In the genomic region with DNA sequence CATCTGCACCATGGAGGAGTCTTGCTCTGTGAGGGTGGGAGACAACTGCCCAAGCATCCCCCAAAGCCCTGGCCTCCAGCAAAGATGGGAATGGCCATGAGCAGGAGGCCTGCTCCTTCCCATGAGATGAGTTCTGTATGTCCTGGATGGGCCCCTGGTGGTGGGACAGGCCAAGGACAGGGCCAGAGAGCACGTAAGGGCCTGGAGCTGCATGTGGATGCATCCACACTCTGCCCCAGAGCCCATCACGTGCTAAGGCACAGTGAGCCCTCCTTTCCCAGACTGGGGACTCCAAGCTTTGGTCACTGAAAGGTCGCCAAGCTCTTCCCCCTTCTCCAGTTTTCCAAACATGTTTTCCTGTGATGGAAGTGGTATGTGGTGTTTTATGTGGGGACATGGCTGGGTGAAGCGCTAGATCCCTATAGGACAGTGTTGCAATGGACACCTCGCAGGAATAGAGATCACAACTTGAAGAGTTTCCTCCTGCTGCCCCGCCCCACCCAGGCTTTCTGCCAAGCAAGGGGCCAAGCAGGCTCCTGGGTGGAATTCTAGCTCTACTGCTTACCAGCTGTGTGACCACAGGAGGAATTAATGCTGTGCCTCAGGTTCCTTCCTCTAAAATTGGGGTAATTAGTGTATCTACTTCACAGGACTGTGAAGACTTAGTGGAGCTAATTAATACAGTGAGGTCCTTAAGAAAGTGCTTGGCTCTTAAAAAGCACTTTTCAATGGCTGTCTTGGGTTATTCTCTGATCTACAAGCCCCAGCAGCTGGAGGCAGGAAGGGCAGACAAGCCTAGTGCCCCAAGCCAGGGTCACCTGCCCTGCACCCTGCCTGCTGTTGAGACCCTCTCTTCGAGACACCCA, we compare ENCODE assay signal across 8 cellular contexts.
A peak's percentile ranks its signal among the peaks of the same experiment; 100 is the strongest.
DNase-seq lines count a peak whose midpoint lies in the region; ATAC-seq, FAIRE-seq and TF ChIP-seq lines count a peak whose summit lies in the region.

No MANE protein-coding gene starts in this region.

- H3K4me3 Mint-ChIP-seq in H9 = no peak overlapping the region

- H3K9me3 Mint-ChIP-seq in H9 = no peaks in the 10 kb centered on the region

- H3K36me3 ChIP-seq in SK-N-MC (ENCODE audit: insufficient read depth, low read length) (no peaks in the 10 kb centered on the region), small intestine (ENCODE audit: control insufficient read depth in 2 of 2, insufficient read depth in 2 of 2, low read length in 2 of 2) (no peaks in the 10 kb centered on the region)

- no peak overlapping the region for H4K5ac ChIP-seq in H9 (ENCODE audit: insufficient read length, low read depth, low read length)

- no peak overlapping the region for H2BK120ac ChIP-seq in H9 (ENCODE audit: low read depth, low read length, poor library complexity, severe bottlenecking)

- H4K91ac ChIP-seq in H9 (ENCODE audit: insufficient read length, low read depth, low read length) = no peak overlapping the region

- DNase-seq in H9 (peak; percentile 45), SK-N-MC (ENCODE audit: low read depth, low spot score) (peak; percentile 24), fibroblast of villous mesenchyme (ENCODE audit: low read depth) (peak; percentile 85), small intestine (peak; percentile 36), GM19239 (ENCODE audit: insufficient read length, low spot score) (no peak), GM10266 (ENCODE audit: extremely low spot score) (no peak)

- H3K27ac Mint-ChIP-seq in H9 = no peak overlapping the region

- no peaks in the 10 kb centered on the region for H3K36me3 Mint-ChIP-seq in H9 (ENCODE audit: insufficient read depth in 1 of 3, low read depth in 3 of 3)

- H4K20me1 ChIP-seq in H9 (ENCODE audit: control insufficient read depth, insufficient read depth, insufficient read length) = peaks cover 5% of the 10 kb centered on the region

- H3T11ph ChIP-seq in H9 (ENCODE audit: low read length) = no peak overlapping the region

- peaks cover 11 to 19% of the 10 kb centered on the region in 2 experiments for H3K4me1 Mint-ChIP-seq in H9

- H3K23ac ChIP-seq in H9 (ENCODE audit: insufficient read length, low read depth, low read length) = no peak overlapping the region

- H3K4ac ChIP-seq in H9 (ENCODE audit: low read depth, low read length) = no peak overlapping the region

- no peak overlapping the region for H2BK5ac ChIP-seq in H9 (ENCODE audit: insufficient read length, low read length)

- no peaks in the 10 kb centered on the region; the same call in 1 of the 2 replicates for H3K79me2 ChIP-seq in H9 (ENCODE audit: insufficient read depth, low read length)

- no peak overlapping the region; the same call in 1 of the 2 replicates for H3K14ac ChIP-seq in H9 (ENCODE audit: insufficient read depth, low read length)

- H3K9ac ChIP-seq in H9 (ENCODE audit: extremely low read depth, insufficient read length, low read length) (no peak overlapping the region), SK-N-MC (ENCODE audit: insufficient read length) (no peak overlapping the region)

- ATAC-seq in GM18868 (IDR thresholded peaks at IDR 0.05; ENCODE audit: unreplicated experiment) (no peak), GM19395 (IDR thresholded peaks at IDR 0.05; ENCODE audit: unreplicated experiment) (no peak)

- no peak overlapping the region for H2BK15ac ChIP-seq in H9 (ENCODE audit: low read depth, low read length)

- H3K27me3 ChIP-seq in H9 (ENCODE audit: insufficient read depth, low read length) = no peaks in the 10 kb centered on the region
- no peaks in the 10 kb centered on the region for H3K27me3 ChIP-seq in small intestine (ENCODE audit: control insufficient read depth in 2 of 2, insufficient read depth in 2 of 2, low read length in 2 of 2)

- H3K18ac ChIP-seq in H9 (ENCODE audit: insufficient read length, low read depth, low read length) = no peak overlapping the region

- H3K9me3 ChIP-seq in H9 (ENCODE audit: control insufficient read depth, low read depth, low read length) (no peaks in the 10 kb centered on the region), SK-N-MC (ENCODE audit: low read depth, low read length) (no peaks in the 10 kb centered on the region), small intestine (ENCODE audit: control insufficient read depth, low read depth) (no peaks in the 10 kb centered on the region)

- no peaks in the 10 kb centered on the region for H3K23me2 ChIP-seq in H9 (ENCODE audit: insufficient read length, low read depth, low read length, poor library complexity, severe bottlenecking)

- H3K4me3 ChIP-seq in SK-N-MC (no peak overlapping the region), fibroblast of villous mesenchyme (ENCODE audit: low read depth, low read length) (no peak overlapping the region), small intestine (ENCODE audit: low read depth in 1 of 2, low read length in 2 of 2) (no peak overlapping the region)

- no peak overlapping the region for H4K8ac ChIP-seq in H9 (replicated peaks; ENCODE audit: insufficient read length, low read depth, low read length)

- no peak overlapping the region for H2AFZ ChIP-seq in H9 (ENCODE audit: low read length)

- no peaks in the 10 kb centered on the region; the same call in 1 of the 2 replicates for H3K27me3 Mint-ChIP-seq in H9 (ENCODE audit: low read depth)

- no peak overlapping the region for H2BK12ac ChIP-seq in H9 (ENCODE audit: insufficient read length, low read depth, low read length)

- FAIRE-seq in small intestine (lab: Jason Lieb, UNC) (no peak), GM19239 (lab: Jason Lieb, UNC) (no peak)

- H2AK5ac ChIP-seq in H9 (ENCODE audit: insufficient read length, low read length) = no peak overlapping the region

- TF ChIP-seq CTCF in H9 (conservative IDR thresholded peaks at IDR 0.05) (peak; percentile 49), fibroblast of villous mesenchyme (IDR thresholded peaks at IDR 0.05; ENCODE audit: insufficient read depth, low read depth, low read length) (peak; percentile 14), GM10266 (IDR thresholded peaks at IDR 0.05; ENCODE audit: control insufficient read depth, insufficient read depth, low read depth, missing control alignments) (no peak)

- no peak overlapping the region for H3K56ac ChIP-seq in H9 (ENCODE audit: insufficient read length, low read depth, low read length)

- H3K4me2 ChIP-seq in H9 (ENCODE audit: insufficient read depth, insufficient read length, low read length) = no peak overlapping the region

- no peaks in the 10 kb centered on the region; the same call in 1 of the 2 replicates for H3K4me1 ChIP-seq in H9 (ENCODE audit: insufficient read depth, low read length)
- no peaks in the 10 kb centered on the region for H3K4me1 ChIP-seq in small intestine (ENCODE audit: control insufficient read depth in 2 of 2, insufficient read depth in 1 of 2, low read depth in 1 of 2, low read length in 1 of 2)

- no CpG with 5 or more reads among the region's 7 CpGs for WGBS in H9 (ENCODE audit: extremely low coverage, insufficient read length, low lambda C conversion rate)
- 47 to 59% (median 47%) methylated on average over 7 of the region's 7 CpGs for WGBS in small intestine, 3 donors

- H3K79me1 ChIP-seq in H9 (ENCODE audit: insufficient read depth, low read depth, low read length, poor library complexity, severe bottlenecking) = no peaks in the 10 kb centered on the region

- no peak overlapping the region for H2BK20ac ChIP-seq in H9 (ENCODE audit: low read depth, low read length, poor library complexity, severe bottlenecking)

- H3K27ac ChIP-seq in H9 (ENCODE audit: insufficient read length, low read depth, low read length) = no peak overlapping the region
- no peak overlapping the region for H3K27ac ChIP-seq in SK-N-MC
- no peak overlapping the region for H3K27ac ChIP-seq in small intestine (ENCODE audit: low read depth in 1 of 2, low read length in 1 of 2)

Comparison
In these comparisons a context has a peak if more than half of its experiments do, and no peak if none do; other contexts are left out.
1. DNase-seq: peak in H9 (single experiment), SK-N-MC (single experiment), fibroblast of villous mesenchyme (single experiment) and small intestine (single experiment); none in GM19239 (single experiment) and GM10266 (single experiment).